17 cellular contexts compared by ENCODE assay signal in genomic region chr1:165885305-165885694, GRCh38. TPM values are rescaled to one million over a fixed set of nuclear protein-coding genes. Genes with fewer than 3 reads are reported as not detected.
A peak's percentile ranks its signal among the peaks of the same experiment; 100 is the strongest.
DNase-seq lines count a peak whose midpoint lies in the region; ATAC-seq, FAIRE-seq and TF ChIP-seq lines count a peak whose summit lies in the region.
"Had no signal": no experiment of that assay in that cellular context is flagged by ENCODE, and none has a peak within 500 bp of the region (broad histone marks: within the 10 kb centered on the region; RNA-seq: fewer than 3 reads in every experiment).

No MANE protein-coding gene starts in this region.

- no peaks in the 10 kb centered on the region for H3K9me3 Mint-ChIP-seq in dendritic cell treated with granulocyte-macrophage colony-stimulating factor and Interleukin-4, amounts not matched to agents 40 ng/mL and 50 ng/mL, for 4 days
- no peaks in the 10 kb centered on the region for H3K9me3 Mint-ChIP-seq in type B pancreatic cell
- H3K9me3 Mint-ChIP-seq: CD4-positive, CD25-positive, alpha-beta regulatory T cell had no signal

- H3K27ac ChIP-seq in BLaER1 (no peak overlapping the region), neutrophil (peak overlapping the region; percentile 88)

- TF ChIP-seq CTCF in neutrophil (IDR thresholded peaks at IDR 0.05) (no peak), type B pancreatic cell (conservative IDR thresholded peaks at IDR 0.05) (no peak)

- H4K20me1 ChIP-seq in BLaER1 = peaks cover 100% of the 10 kb centered on the region

- H3K4me1 Mint-ChIP-seq in dendritic cell treated with granulocyte-macrophage colony-stimulating factor and Interleukin-4, amounts not matched to agents 40 ng/mL and 50 ng/mL, for 4 days (ENCODE audit: low read depth) = peaks cover 35% of the 10 kb centered on the region
- H3K4me1 Mint-ChIP-seq in type B pancreatic cell (ENCODE audit: unreplicated experiment) = peaks cover 39% of the 10 kb centered on the region

- FAIRE-seq in HTR-8/SVneo (lab: Jason Lieb, UNC) = no peak

- no peaks in the 10 kb centered on the region for H3K27me3 ChIP-seq in BLaER1
- no peaks in the 10 kb centered on the region for H3K27me3 ChIP-seq in neutrophil

- H3K4me3 ChIP-seq in BLaER1 (no peak overlapping the region), neutrophil (ENCODE audit: low read depth in 1 of 2, low read length in 1 of 2) (peak overlapping the region in 1 of 2 experiments; percentile 28)

- peak overlapping the region; percentile 49 for H3K4me2 ChIP-seq in BLaER1

- no peak overlapping the region for H3K9ac ChIP-seq in BLaER1

- no peak overlapping the region for H3K4me3 Mint-ChIP-seq in dendritic cell treated with granulocyte-macrophage colony-stimulating factor and Interleukin-4, amounts not matched to agents 40 ng/mL and 50 ng/mL, for 4 days
- no peak overlapping the region for H3K4me3 Mint-ChIP-seq in type B pancreatic cell
- H3K4me3 Mint-ChIP-seq: CD4-positive, CD25-positive, alpha-beta regulatory T cell had no signal

- intact Hi-C loops in dendritic cell treated with granulocyte-macrophage colony-stimulating factor and Interleukin-4, amounts not matched to agents 40 ng/mL and 50 ng/mL, for 4 days (cut with micrococcal nuclease) = no loop called here

- no peak for ATAC-seq in GM18511 (IDR thresholded peaks at IDR 0.05; ENCODE audit: unreplicated experiment)
- ATAC-seq: Panc1, SK-N-SH treated with all-trans-retinoic acid at 6 μM for 48 hours had no signal

- no peaks in the 10 kb centered on the region for H3K9me3 ChIP-seq in BLaER1
- no peaks in the 10 kb centered on the region for H3K9me3 ChIP-seq in neutrophil

- peak overlapping the region; percentile 89 for H3K27ac Mint-ChIP-seq in dendritic cell treated with granulocyte-macrophage colony-stimulating factor and Interleukin-4, amounts not matched to agents 40 ng/mL and 50 ng/mL, for 4 days
- no peak overlapping the region for H3K27ac Mint-ChIP-seq in type B pancreatic cell

- peak; percentile 72 for DNase-seq in NAMALWA (ENCODE audit: low spot score)
- DNase-seq in HTR-8/SVneo (ENCODE audit: insufficient read length, low spot score) = no peak
- no peak for DNase-seq in type B pancreatic cell (ENCODE audit: extremely low spot score, unreplicated experiment)
- DNase-seq in RPMI8226 = no peak
- DNase-seq: Calu3; CD4-positive, CD25-positive, alpha-beta regulatory T cell; GDM1; H7; NCI-H1436 treated with DMSO at 0.1 percent for 48 hours; NCI-H2107; Right ventricle myocardium superior had no signal

- no peaks in the 10 kb centered on the region for H3K27me3 Mint-ChIP-seq in dendritic cell treated with granulocyte-macrophage colony-stimulating factor and Interleukin-4, amounts not matched to agents 40 ng/mL and 50 ng/mL, for 4 days
- no peaks in the 10 kb centered on the region for H3K27me3 Mint-ChIP-seq in type B pancreatic cell
- H3K27me3 Mint-ChIP-seq: CD4-positive, CD25-positive, alpha-beta regulatory T cell had no signal

- peaks cover 1% of the 10 kb centered on the region for H3K36me3 Mint-ChIP-seq in dendritic cell treated with granulocyte-macrophage colony-stimulating factor and Interleukin-4, amounts not matched to agents 40 ng/mL and 50 ng/mL, for 4 days (ENCODE audit: low read depth)
- H3K36me3 Mint-ChIP-seq in type B pancreatic cell = peaks cover 9% of the 10 kb centered on the region

- H3K4me1 ChIP-seq in BLaER1 (peaks cover 30% of the 10 kb centered on the region), neutrophil (ENCODE audit: control insufficient read depth in 1 of 2, insufficient read depth in 1 of 2, low read depth in 1 of 2, low read length in 1 of 2) (peaks cover 77 to 80% of the 10 kb centered on the region in 2 experiments)

- peaks cover 17% of the 10 kb centered on the region for H3K36me3 ChIP-seq in BLaER1
- no peaks in the 10 kb centered on the region for H3K36me3 ChIP-seq in neutrophil

RNA-seq across cellular contexts. Expression of gene UCK2, which starts 57.9 kb away (rescaled TPM):
- total RNA-seq in type B pancreatic cell (ENCODE audit: low replicate concordance) = 34.9 and 59.3 TPM in 2 replicates
